Comparison of ENCODE assay signal across 2 cellular contexts in the genomic region with DNA sequence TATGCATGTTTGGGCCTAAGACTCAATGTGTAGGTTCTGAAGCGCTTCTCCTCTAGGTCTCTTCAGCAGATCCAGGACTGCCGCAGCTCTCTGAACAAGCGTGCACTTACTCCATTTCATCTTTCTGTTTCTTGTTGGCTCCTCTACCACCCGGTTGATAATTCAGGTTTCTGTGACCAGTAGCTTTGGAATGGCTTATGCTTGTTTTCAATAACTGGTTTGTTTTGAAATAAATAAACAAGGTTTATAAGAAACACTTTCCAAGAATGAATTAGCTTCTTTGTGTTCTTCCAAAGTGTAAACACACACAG.
TF ChIP-seq lines count a peak whose summit lies in the region.

No MANE protein-coding gene starts in this region.

TF ChIP-seq in SK-N-SH, 30 proteins besides CTCF, POLR2A, EP300 and RAD21 (continued from another document):
- TF ChIP-seq, protein P1, sequence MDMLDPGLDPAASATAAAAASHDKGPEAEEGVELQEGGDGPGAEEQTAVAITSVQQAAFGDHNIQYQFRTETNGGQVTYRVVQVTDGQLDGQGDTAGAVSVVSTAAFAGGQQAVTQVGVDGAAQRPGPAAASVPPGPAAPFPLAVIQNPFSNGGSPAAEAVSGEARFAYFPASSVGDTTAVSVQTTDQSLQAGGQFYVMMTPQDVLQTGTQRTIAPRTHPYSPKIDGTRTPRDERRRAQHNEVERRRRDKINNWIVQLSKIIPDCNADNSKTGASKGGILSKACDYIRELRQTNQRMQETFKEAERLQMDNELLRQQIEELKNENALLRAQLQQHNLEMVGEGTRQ (IDR thresholded peaks at IDR 0.05; ENCODE audit: borderline replicate concordance, low read depth, low read length) = no peak
- no peak for TF ChIP-seq SIN3A (IDR thresholded peaks at IDR 0.05; ENCODE audit: borderline replicate concordance, low read depth, low read length)
- no peak for TF ChIP-seq FOXM1 (IDR thresholded peaks at IDR 0.05; ENCODE audit: low read depth)
- TF ChIP-seq RCOR1 (IDR thresholded peaks at IDR 0.05; ENCODE audit: low read length) = no peak
- TF ChIP-seq NRF1 (IDR thresholded peaks at IDR 0.05; ENCODE audit: low read depth, low read length) = no peak
- TF ChIP-seq NFIC (IDR thresholded peaks at IDR 0.05; ENCODE audit: borderline replicate concordance) = no peak
- no peak for TF ChIP-seq TAF1 (IDR thresholded peaks at IDR 0.05; ENCODE audit: borderline replicate concordance, low read depth, low read length)
- no peak for TF ChIP-seq FOSL2 (IDR thresholded peaks at IDR 0.05; ENCODE audit: borderline replicate concordance, low read depth)
- TF ChIP-seq FOXJ3 (CRISPR knock-in tag; IDR thresholded peaks at IDR 0.05) = no peak
TF ChIP-seq in SK-N-SH: peak in this region for 0.

TF ChIP-seq in SK-N-SH treated with all-trans-retinoic acid at 6 μM for 48 hours, 23 proteins besides CTCF, POLR2A, EP300 and RAD21 (continued from another document):
- no peak for TF ChIP-seq RARB (CRISPR knock-in tag; IDR thresholded peaks at IDR 0.05)
- TF ChIP-seq, protein P2, sequence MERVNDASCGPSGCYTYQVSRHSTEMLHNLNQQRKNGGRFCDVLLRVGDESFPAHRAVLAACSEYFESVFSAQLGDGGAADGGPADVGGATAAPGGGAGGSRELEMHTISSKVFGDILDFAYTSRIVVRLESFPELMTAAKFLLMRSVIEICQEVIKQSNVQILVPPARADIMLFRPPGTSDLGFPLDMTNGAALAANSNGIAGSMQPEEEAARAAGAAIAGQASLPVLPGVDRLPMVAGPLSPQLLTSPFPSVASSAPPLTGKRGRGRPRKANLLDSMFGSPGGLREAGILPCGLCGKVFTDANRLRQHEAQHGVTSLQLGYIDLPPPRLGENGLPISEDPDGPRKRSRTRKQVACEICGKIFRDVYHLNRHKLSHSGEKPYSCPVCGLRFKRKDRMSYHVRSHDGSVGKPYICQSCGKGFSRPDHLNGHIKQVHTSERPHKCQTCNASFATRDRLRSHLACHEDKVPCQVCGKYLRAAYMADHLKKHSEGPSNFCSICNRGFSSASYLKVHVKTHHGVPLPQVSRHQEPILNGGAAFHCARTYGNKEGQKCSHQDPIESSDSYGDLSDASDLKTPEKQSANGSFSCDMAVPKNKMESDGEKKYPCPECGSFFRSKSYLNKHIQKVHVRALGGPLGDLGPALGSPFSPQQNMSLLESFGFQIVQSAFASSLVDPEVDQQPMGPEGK (CRISPR knock-in tag; IDR thresholded peaks at IDR 0.05; ENCODE audit: borderline replicate concordance) = no peak
- TF ChIP-seq, protein P3, sequence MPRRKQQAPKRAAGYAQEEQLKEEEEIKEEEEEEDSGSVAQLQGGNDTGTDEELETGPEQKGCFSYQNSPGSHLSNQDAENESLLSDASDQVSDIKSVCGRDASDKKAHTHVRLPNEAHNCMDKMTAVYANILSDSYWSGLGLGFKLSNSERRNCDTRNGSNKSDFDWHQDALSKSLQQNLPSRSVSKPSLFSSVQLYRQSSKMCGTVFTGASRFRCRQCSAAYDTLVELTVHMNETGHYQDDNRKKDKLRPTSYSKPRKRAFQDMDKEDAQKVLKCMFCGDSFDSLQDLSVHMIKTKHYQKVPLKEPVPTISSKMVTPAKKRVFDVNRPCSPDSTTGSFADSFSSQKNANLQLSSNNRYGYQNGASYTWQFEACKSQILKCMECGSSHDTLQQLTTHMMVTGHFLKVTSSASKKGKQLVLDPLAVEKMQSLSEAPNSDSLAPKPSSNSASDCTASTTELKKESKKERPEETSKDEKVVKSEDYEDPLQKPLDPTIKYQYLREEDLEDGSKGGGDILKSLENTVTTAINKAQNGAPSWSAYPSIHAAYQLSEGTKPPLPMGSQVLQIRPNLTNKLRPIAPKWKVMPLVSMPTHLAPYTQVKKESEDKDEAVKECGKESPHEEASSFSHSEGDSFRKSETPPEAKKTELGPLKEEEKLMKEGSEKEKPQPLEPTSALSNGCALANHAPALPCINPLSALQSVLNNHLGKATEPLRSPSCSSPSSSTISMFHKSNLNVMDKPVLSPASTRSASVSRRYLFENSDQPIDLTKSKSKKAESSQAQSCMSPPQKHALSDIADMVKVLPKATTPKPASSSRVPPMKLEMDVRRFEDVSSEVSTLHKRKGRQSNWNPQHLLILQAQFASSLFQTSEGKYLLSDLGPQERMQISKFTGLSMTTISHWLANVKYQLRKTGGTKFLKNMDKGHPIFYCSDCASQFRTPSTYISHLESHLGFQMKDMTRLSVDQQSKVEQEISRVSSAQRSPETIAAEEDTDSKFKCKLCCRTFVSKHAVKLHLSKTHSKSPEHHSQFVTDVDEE (CRISPR knock-in tag; IDR thresholded peaks at IDR 0.05) = no peak
- TF ChIP-seq, protein P4, sequence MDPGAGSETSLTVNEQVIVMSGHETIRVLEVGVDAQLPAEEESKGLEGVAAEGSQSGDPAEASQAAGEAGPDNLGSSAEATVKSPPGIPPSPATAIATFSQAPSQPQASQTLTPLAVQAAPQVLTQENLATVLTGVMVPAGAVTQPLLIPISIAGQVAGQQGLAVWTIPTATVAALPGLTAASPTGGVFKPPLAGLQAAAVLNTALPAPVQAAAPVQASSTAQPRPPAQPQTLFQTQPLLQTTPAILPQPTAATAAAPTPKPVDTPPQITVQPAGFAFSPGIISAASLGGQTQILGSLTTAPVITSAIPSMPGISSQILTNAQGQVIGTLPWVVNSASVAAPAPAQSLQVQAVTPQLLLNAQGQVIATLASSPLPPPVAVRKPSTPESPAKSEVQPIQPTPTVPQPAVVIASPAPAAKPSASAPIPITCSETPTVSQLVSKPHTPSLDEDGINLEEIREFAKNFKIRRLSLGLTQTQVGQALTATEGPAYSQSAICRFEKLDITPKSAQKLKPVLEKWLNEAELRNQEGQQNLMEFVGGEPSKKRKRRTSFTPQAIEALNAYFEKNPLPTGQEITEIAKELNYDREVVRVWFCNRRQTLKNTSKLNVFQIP (CRISPR knock-in tag; IDR thresholded peaks at IDR 0.05; ENCODE audit: borderline replicate concordance, low read depth) = no peak
- no peak for TF ChIP-seq ZFP30 (CRISPR knock-in tag; IDR thresholded peaks at IDR 0.05)
- no peak for TF ChIP-seq ZC3H10 (CRISPR knock-in tag; IDR thresholded peaks at IDR 0.05)
- TF ChIP-seq, protein P5, sequence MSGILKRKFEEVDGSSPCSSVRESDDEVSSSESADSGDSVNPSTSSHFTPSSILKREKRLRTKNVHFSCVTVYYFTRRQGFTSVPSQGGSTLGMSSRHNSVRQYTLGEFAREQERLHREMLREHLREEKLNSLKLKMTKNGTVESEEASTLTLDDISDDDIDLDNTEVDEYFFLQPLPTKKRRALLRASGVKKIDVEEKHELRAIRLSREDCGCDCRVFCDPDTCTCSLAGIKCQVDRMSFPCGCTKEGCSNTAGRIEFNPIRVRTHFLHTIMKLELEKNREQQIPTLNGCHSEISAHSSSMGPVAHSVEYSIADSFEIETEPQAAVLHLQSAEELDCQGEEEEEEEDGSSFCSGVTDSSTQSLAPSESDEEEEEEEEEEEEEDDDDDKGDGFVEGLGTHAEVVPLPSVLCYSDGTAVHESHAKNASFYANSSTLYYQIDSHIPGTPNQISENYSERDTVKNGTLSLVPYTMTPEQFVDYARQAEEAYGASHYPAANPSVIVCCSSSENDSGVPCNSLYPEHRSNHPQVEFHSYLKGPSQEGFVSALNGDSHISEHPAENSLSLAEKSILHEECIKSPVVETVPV (CRISPR knock-in tag; IDR thresholded peaks at IDR 0.05) = no peak
- no peak for TF ChIP-seq ZNF70 (CRISPR knock-in tag; IDR thresholded peaks at IDR 0.05)
TF ChIP-seq in SK-N-SH treated with all-trans-retinoic acid at 6 μM for 48 hours: peak in this region for 0.
